Comparison of ENCODE assay signal across 8 cellular contexts in the genomic region with DNA sequence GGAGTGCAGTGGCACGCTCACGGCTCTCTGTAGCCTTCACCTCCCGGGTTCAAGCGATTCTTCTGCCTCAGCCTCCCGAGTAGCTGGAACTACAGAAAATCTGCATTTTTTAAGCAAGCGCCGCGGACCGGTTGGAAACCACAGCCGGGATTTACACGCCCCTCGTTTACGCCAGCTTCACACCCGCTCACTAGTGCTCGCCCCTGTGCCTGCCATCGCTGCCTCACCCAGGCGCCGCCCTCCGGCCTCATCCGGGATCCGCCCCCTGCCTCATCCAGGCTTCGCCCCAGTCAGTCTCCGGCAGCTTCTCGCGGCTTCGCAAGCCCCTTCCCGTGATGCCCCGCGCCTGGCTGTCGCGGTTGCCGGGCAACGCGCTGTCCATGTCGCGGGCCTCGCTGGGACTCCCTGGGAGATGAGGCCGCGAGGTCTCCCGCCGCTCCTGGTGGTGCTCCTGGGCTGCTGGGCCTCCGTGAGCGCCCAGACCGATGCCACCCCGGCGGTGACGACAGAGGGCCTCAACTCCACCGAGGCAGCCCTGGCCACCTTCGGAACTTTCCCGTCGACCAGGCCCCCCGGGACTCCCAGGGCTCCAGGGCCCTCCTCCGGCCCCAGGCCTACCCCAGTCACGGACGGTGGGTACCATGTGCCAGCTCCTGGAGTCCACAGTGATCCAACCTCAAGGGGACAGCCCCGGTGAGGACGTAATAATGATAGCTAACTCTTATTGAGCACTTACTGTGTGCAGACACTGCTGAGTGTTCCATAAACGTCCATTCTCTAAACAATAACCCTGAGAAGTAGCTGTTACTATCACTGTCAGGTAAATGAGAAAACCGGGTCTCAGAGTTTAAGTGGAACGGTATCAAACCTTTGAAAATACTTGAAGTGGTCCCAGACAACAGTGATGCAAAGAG. TPM values are rescaled to one million over a fixed set of nuclear protein-coding genes. Genes with fewer than 3 reads are reported as not detected.
DNase-seq lines count a peak whose midpoint lies in the region; ATAC-seq and TF ChIP-seq lines count a peak whose summit lies in the region.

Gene TCTN1 (plus strand): TSS at position 359 of the 914 bp plus-strand sequence. CDS start 54 bp downstream, at position 413.

- no peaks in the 10 kb centered on the region for H3K9me3 ChIP-seq in prostate gland

- H3K4me1 Mint-ChIP-seq in T-helper 2 cell treated with Interferon-gamma antibody and Interleukin-4, amounts not matched to agents 5 μg/mL and 100 μg/mL, for 36 hours (ENCODE audit: low read depth) = peaks cover 6% of the 10 kb centered on the region

- peak within 1 kb of the TSS; percentile 46 to 62 for H3K4me3 ChIP-seq in prostate gland

- no peaks in the 10 kb centered on the region for H3K27me3 ChIP-seq in prostate gland (replicated peaks; ENCODE audit: insufficient read depth)

- intact Hi-C loops in left ventricle myocardium superior (cut with micrococcal nuclease) (no loop called here), prostate gland (cut with DNase I) (no loop called here)

- no peaks in the 10 kb centered on the region for H3K36me3 Mint-ChIP-seq in T-helper 2 cell treated with Interferon-gamma antibody and Interleukin-4, amounts not matched to agents 5 μg/mL and 100 μg/mL, for 36 hours (ENCODE audit: low read depth)

- no peaks in the 10 kb centered on the region for H3K4me1 ChIP-seq in prostate gland (replicated peaks)

- no peaks in the 10 kb centered on the region for H3K9me3 Mint-ChIP-seq in T-helper 2 cell treated with Interferon-gamma antibody and Interleukin-4, amounts not matched to agents 5 μg/mL and 100 μg/mL, for 36 hours

- 1% methylated on average over 60 of the region's 60 CpGs for WGBS in prostate gland

- peak within 1 kb of the TSS; percentile 87 for H3K4me3 Mint-ChIP-seq in T-helper 2 cell treated with Interferon-gamma antibody and Interleukin-4, amounts not matched to agents 5 μg/mL and 100 μg/mL, for 36 hours

- TF ChIP-seq CTCF in prostate gland (IDR thresholded peaks at IDR 0.05) = peak in 2 of 4 experiments; percentile 41 to 45

- no peaks in the 10 kb centered on the region for H3K36me3 ChIP-seq in prostate gland

- H3K27ac ChIP-seq in prostate gland = peak within 1 kb of the TSS; percentile 57 to 69

- no peaks in the 10 kb centered on the region for H3K27me3 Mint-ChIP-seq in T-helper 2 cell treated with Interferon-gamma antibody and Interleukin-4, amounts not matched to agents 5 μg/mL and 100 μg/mL, for 36 hours (ENCODE audit: low read depth)

- DNase-seq in NCI-H187 (lab: John Stamatoyannopoulos, UW) = peak; percentile 83 to 94
- peak; percentile 98 for DNase-seq in T-helper 2 cell treated with Interferon-gamma antibody and Interleukin-4, amounts not matched to agents 5 μg/mL and 100 μg/mL, for 36 hours (ENCODE audit: low spot score)
- DNase-seq in anterior cingulate cortex (lab: John Stamatoyannopoulos, UW) = peak; percentile 63 to 98 (median 95)
- DNase-seq in left ventricle myocardium superior = peak; percentile 99
- DNase-seq in prostate gland (ENCODE audit: low spot score) = peak; percentile 95
- peak; percentile 96 for DNase-seq in ureter (ENCODE audit: low spot score)

- peak; percentile 84 for TF ChIP-seq POLR2A in prostate gland (IDR thresholded peaks at IDR 0.05)

- ATAC-seq in GM18499 (IDR thresholded peaks at IDR 0.05; ENCODE audit: insufficient read depth, unreplicated experiment) = peak; percentile 55
- ATAC-seq in HG02938 (IDR thresholded peaks at IDR 0.05; ENCODE audit: unreplicated experiment) = peak; percentile 91
- peak; percentile 99 for ATAC-seq in left ventricle myocardium superior

- peak within 1 kb of the TSS; percentile 86 for H3K27ac Mint-ChIP-seq in T-helper 2 cell treated with Interferon-gamma antibody and Interleukin-4, amounts not matched to agents 5 μg/mL and 100 μg/mL, for 36 hours

RNA-seq across cellular contexts. Expression of gene TCTN1, which starts in this region (rescaled TPM):
- total RNA-seq in left ventricle myocardium superior (25.5 TPM), prostate gland (10 to 100 TPM; 45.5 to 68.7 TPM), ureter (50.0 TPM)

Comparison
In these comparisons a context has a peak if more than half of its experiments do, and no peak if none do; other contexts are left out.
1. Peak in every context shown above with its lines: DNase-seq, ATAC-seq, H3K4me3 ChIP-seq and H3K27ac ChIP-seq.